20 cellular contexts compared by ENCODE assay signal in genomic region chr2:157075924-157076323, GRCh38.
"Had no signal": no experiment of that assay in that cellular context is flagged by ENCODE, and none has a peak within 500 bp of the region (broad histone marks: within the 10 kb centered on the region; RNA-seq: fewer than 3 reads in every experiment).

No MANE protein-coding gene starts in this region.

- H3K36me3 ChIP-seq: colonic mucosa, lower lobe of right lung, right lobe of liver, tibial nerve, upper lobe of right lung, vagina had no signal

- H3K79me2 ChIP-seq: hepatocyte had no signal

- H3K4me2 ChIP-seq: hepatocyte had no signal

- H3K27me3 ChIP-seq: colonic mucosa, hepatocyte, right lobe of liver, testis, tibial nerve, upper lobe of right lung, vagina had no signal

- H3K9me3 ChIP-seq: colonic mucosa, lower lobe of right lung, psoas muscle, right lobe of liver, testis, tibial nerve, upper lobe of right lung, vagina had no signal

- H2AFZ ChIP-seq: hepatocyte had no signal

- H3K4me1 ChIP-seq: colonic mucosa, lower lobe of right lung, psoas muscle, right lobe of liver, testis, tibial nerve, upper lobe of right lung, vagina had no signal

- H3K27ac ChIP-seq: colonic mucosa, hepatocyte, lower lobe of right lung, psoas muscle, right lobe of liver, testis, tibial nerve, upper lobe of right lung, vagina had no signal

- ATAC-seq: lower lobe of right lung; natural killer cell; psoas muscle; right lobe of liver; stimulated activated memory B cell treated with anti-CD40 and anti-IgM and Interleukin-4, amounts not matched to agents 10 μg/mL and 1 μg/mL and 100 μg/mL, for 72 hours had no signal

- DNase-seq: colonic mucosa; effector CD4-positive, alpha-beta T cell; endodermal cell; erythroblast; foreskin melanocyte; head of caudate nucleus; kidney; lower lobe of right lung; natural killer cell; occipital lobe; psoas muscle; retina; right lobe of liver; stimulated activated CD4-positive, alpha-beta T cell treated with anti-CD3 and anti-CD28 coated beads, Interleukin-4, amount 100 ng/mL, for 1 hour; testis; upper lobe of right lung had no signal

- H3K4me3 ChIP-seq: colonic mucosa, hepatocyte, lower lobe of right lung, psoas muscle, right lobe of liver, testis, tibial nerve, upper lobe of right lung, vagina had no signal
